17 cellular contexts compared by ENCODE assay signal in the genomic region with DNA sequence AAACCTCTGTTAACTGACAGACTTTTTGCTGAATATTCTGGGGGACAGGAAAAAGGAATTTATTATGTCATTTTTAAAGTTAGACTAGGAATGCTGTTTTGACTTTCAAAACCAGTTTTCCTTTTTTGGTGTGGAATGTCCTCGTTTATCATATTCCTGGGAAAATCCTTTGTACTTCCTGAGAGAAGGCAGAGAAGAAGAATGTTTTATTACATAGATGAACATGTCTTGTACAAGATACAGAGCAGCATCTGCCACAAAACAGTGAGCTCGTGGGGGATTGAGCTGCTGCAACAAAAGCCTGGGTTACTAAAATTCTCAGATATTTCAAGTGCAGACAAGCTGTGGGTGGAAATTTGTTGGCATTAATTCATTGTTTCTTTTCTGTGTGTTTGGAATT. TPM values are rescaled to one million over a fixed set of nuclear protein-coding genes. Genes with fewer than 3 reads are reported as not detected.
DNase-seq lines count a peak whose midpoint lies in the region; ATAC-seq and TF ChIP-seq lines count a peak whose summit lies in the region.
"Had no signal": no experiment of that assay in that cellular context is flagged by ENCODE, and none has a peak within 500 bp of the region (broad histone marks: within the 10 kb centered on the region; RNA-seq: fewer than 3 reads in every experiment).

No MANE protein-coding gene starts in this region.

- H3K36me3 Mint-ChIP-seq in endodermal cell (ENCODE audit: low read depth) = peaks cover 20% of the 10 kb centered on the region
- H3K36me3 Mint-ChIP-seq: natural killer cell treated with Interleukin-12 subunit alpha and Interleukin-12 subunit beta and Interleukin-15 and Interleukin-18, amount 100 ng/mL, for 72 hours had no signal

- no peak overlapping the region for H3K56ac ChIP-seq in mesendoderm (ENCODE audit: low read length)

- H3K9ac ChIP-seq in endodermal cell (ENCODE audit: extremely low read depth, low read length, poor library complexity, severe bottlenecking) = no peak overlapping the region
- H3K9ac ChIP-seq in mesendoderm (ENCODE audit: low read length) = no peak overlapping the region

- no peak overlapping the region for H4K5ac ChIP-seq in mesendoderm (ENCODE audit: low read length)

- H3K18ac ChIP-seq in mesendoderm (ENCODE audit: low read length) = no peak overlapping the region

- TF ChIP-seq CTCF in heart right ventricle (IDR thresholded peaks at IDR 0.05) (no peak), endodermal cell (conservative IDR thresholded peaks at IDR 0.05) (no peak), thyroid gland (IDR thresholded peaks at IDR 0.05) (no peak)

- H4K8ac ChIP-seq in mesendoderm (ENCODE audit: low read depth, low read length) = no peak overlapping the region

- intact Hi-C loops in heart right ventricle (cut with DNase I) (loop anchor here in 1 of 10 donors (5.0 kb wide), 1 partner anchor 120 kb away; no protein-coding TSS in a partner anchor), cardiac septum (cut with DNase I) (no loop called here), thyroid gland (cut with DNase I) (no loop called here)

- H3K4me2 ChIP-seq in mesendoderm (ENCODE audit: low read length) = no peak overlapping the region

- no peak overlapping the region for H2BK15ac ChIP-seq in mesendoderm (replicated peaks; ENCODE audit: low read depth)

- 50 to 51% methylated on average over 2 of the region's 2 CpGs for WGBS in heart right ventricle, 2 donors
- WGBS in endodermal cell (ENCODE audit: insufficient coverage in 1 of 2, insufficient read length in 1 of 2), 2 experiments = 72 to 86% methylated on average over 2 of the region's 2 CpGs
- WGBS in mesendoderm (ENCODE audit: extremely low coverage, insufficient coverage, low lambda C conversion rate) = no CpG with 5 or more reads among the region's 2 CpGs
- 48 to 63% methylated on average over 2 of the region's 2 CpGs for WGBS in thyroid gland, 2 donors

- H3K4me1 ChIP-seq in heart right ventricle (peaks cover 0 to 53% (median 32%) of the 10 kb centered on the region in 9 donors), endodermal cell (ENCODE audit: control insufficient read depth, insufficient read depth, low read length) (no peaks in the 10 kb centered on the region), mesendoderm (ENCODE audit: control insufficient read depth, low read depth, low read length) (no peaks in the 10 kb centered on the region), thyroid gland (peaks cover 8 to 25% of the 10 kb centered on the region in 2 donors)

- no peak overlapping the region for H2BK5ac ChIP-seq in mesendoderm (ENCODE audit: low read length)

- no peak overlapping the region for H2BK120ac ChIP-seq in mesendoderm (ENCODE audit: low read depth, low read length)

- H3K4me1 Mint-ChIP-seq in endodermal cell = peaks cover 13% of the 10 kb centered on the region
- H3K4me1 Mint-ChIP-seq: central memory CD8-positive, alpha-beta T cell had no signal

- peak in 3 of 8 donors; percentile 32 to 54 (median 38) for ATAC-seq in heart right ventricle
- ATAC-seq: A549; activated CD8-positive, alpha-beta T cell treated with anti-CD3 and anti-CD28 coated beads, Interleukin-2, amount 10 ng/mL, durations not matched to agents 7 days and 5 days; K562; natural killer cell treated with Interleukin-12 subunit alpha and Interleukin-12 subunit beta and Interleukin-15 and Interleukin-18, amount 100 ng/mL, for 72 hours had no signal

- peak overlapping the region; percentile 62 for H3K27ac Mint-ChIP-seq in endodermal cell
- H3K27ac Mint-ChIP-seq: activated CD8-positive, alpha-beta T cell treated with anti-CD3 and anti-CD28 coated beads, Interleukin-2, amount 10 ng/mL, durations not matched to agents 7 days and 5 days; natural killer cell treated with Interleukin-12 subunit alpha and Interleukin-12 subunit beta and Interleukin-15 and Interleukin-18, amount 100 ng/mL, for 72 hours had no signal

- H2AK5ac ChIP-seq in mesendoderm (ENCODE audit: low read length) = no peak overlapping the region

- peak overlapping the region in 8 of 10 donors; percentile 15 to 73 (median 52) for H3K27ac ChIP-seq in heart right ventricle
- H3K27ac ChIP-seq in endodermal cell (ENCODE audit: low read depth, low read length) = no peak overlapping the region
- no peak overlapping the region for H3K27ac ChIP-seq in mesendoderm (ENCODE audit: low read depth, low read length)
- H3K27ac ChIP-seq in thyroid gland = peak overlapping the region; percentile 30 to 45 (median 36)
- H3K27ac ChIP-seq: RWPE1 had no signal

- no peak overlapping the region for H3K4me3 Mint-ChIP-seq in endodermal cell
- H3K4me3 Mint-ChIP-seq: activated CD8-positive, alpha-beta T cell treated with anti-CD3 and anti-CD28 coated beads, Interleukin-2, amount 10 ng/mL, durations not matched to agents 7 days and 5 days; central memory CD8-positive, alpha-beta T cell; natural killer cell treated with Interleukin-12 subunit alpha and Interleukin-12 subunit beta and Interleukin-15 and Interleukin-18, amount 100 ng/mL, for 72 hours had no signal

- peaks cover 8% of the 10 kb centered on the region for H3K79me2 ChIP-seq in mesendoderm (ENCODE audit: control insufficient read depth, insufficient read depth, low read length)

- no peak overlapping the region for H3K4ac ChIP-seq in mesendoderm (ENCODE audit: low read depth, low read length)

- no peaks in the 10 kb centered on the region for H3K27me3 ChIP-seq in heart right ventricle
- no peaks in the 10 kb centered on the region for H3K27me3 ChIP-seq in endodermal cell (ENCODE audit: control insufficient read depth, insufficient read depth, low read length, poor library complexity, severe bottlenecking)
- H3K27me3 ChIP-seq in mesendoderm (ENCODE audit: insufficient read depth, low read length, poor library complexity) = no peaks in the 10 kb centered on the region
- H3K27me3 ChIP-seq in thyroid gland = no peaks in the 10 kb centered on the region

- H3K36me3 ChIP-seq in heart right ventricle = peaks cover 0 to 26% (median 0%) of the 10 kb centered on the region in 9 donors
- peaks cover 5% of the 10 kb centered on the region for H3K36me3 ChIP-seq in endodermal cell (ENCODE audit: control insufficient read depth, insufficient read depth, low read length)
- no peaks in the 10 kb centered on the region for H3K36me3 ChIP-seq in mesendoderm (ENCODE audit: control insufficient read depth, insufficient read depth, low read length)
- no peaks in the 10 kb centered on the region for H3K36me3 ChIP-seq in thyroid gland

- H3K79me1 ChIP-seq in mesendoderm (ENCODE audit: low read length) = peaks cover 4% of the 10 kb centered on the region

- TF ChIP-seq POLR2A in thyroid gland (IDR thresholded peaks at IDR 0.05) = no peak
- no peak for TF ChIP-seq POLR2A in erythroblast (IDR thresholded peaks at IDR 0.05; ENCODE audit: low read length)

- H3K4me3 ChIP-seq in heart right ventricle (peak overlapping the region in 2 of 10 donors; percentile 16 to 19), endodermal cell (ENCODE audit: low read length) (no peak overlapping the region), mesendoderm (ENCODE audit: low read length) (no peak overlapping the region), thyroid gland (replicated peaks in 1 of 3) (no peak overlapping the region)
- H3K4me3 ChIP-seq: A549, K562 had no signal

- H3K23ac ChIP-seq in mesendoderm (ENCODE audit: low read length) = no peak overlapping the region

- DNase-seq in heart right ventricle (no peak), cardiac septum (ENCODE audit: low spot score) (no peak), endodermal cell (no peak), mesendoderm (peak; percentile 33), thyroid gland (no peak), NCI-H1694 (lab: John Stamatoyannopoulos, UW) (no peak), erythroblast (lab: John Stamatoyannopoulos, UW) (no peak), GM19238 (ENCODE audit: insufficient read length, low spot score) (no peak)
- DNase-seq: activated CD8-positive, alpha-beta T cell treated with anti-CD3 and anti-CD28 coated beads, Interleukin-2, amount 10 ng/mL, durations not matched to agents 7 days and 5 days; activated gamma-delta T cell treated with Interleukin-2 at 50 U/mL for 16 hours; NCI-H146; stimulated activated CD4-positive, alpha-beta T cell treated with anti-CD3 and anti-CD28 coated beads, Interleukin-15, amount 100 ng/mL, for 24 hours had no signal

- no peaks in the 10 kb centered on the region for H3K27me3 Mint-ChIP-seq in endodermal cell (ENCODE audit: insufficient read depth)
- H3K27me3 Mint-ChIP-seq: central memory CD8-positive, alpha-beta T cell; natural killer cell treated with Interleukin-12 subunit alpha and Interleukin-12 subunit beta and Interleukin-15 and Interleukin-18, amount 100 ng/mL, for 72 hours had no signal

- H3K9me3 Mint-ChIP-seq in endodermal cell = no peaks in the 10 kb centered on the region
- H3K9me3 Mint-ChIP-seq: central memory CD8-positive, alpha-beta T cell; natural killer cell treated with Interleukin-12 subunit alpha and Interleukin-12 subunit beta and Interleukin-15 and Interleukin-18, amount 100 ng/mL, for 72 hours had no signal

- H3K9me3 ChIP-seq in heart right ventricle (no peaks in the 10 kb centered on the region), endodermal cell (ENCODE audit: control insufficient read depth, low read length) (no peaks in the 10 kb centered on the region), thyroid gland (no peaks in the 10 kb centered on the region)
- H3K9me3 ChIP-seq: A549 had no signal

RNA-seq across cellular contexts. Expression of a gene that starts 20.2 kb away (rescaled TPM):
- 10 to 100 TPM; 12.0 to 19.0 (median 15.2) TPM for total RNA-seq in heart right ventricle
- 10 to 100 TPM in 1 of 2 donors, 1 to 10 TPM in 1; 9.0 to 15.2 TPM for polyA plus RNA-seq in heart right ventricle
- total RNA-seq in cardiac septum = 14.6 TPM
- 10 to 100 TPM; 46.1 to 48.5 TPM for total RNA-seq in endodermal cell
- 28.8 TPM for polyA plus RNA-seq in endodermal cell (2013, experiment 1 of 2)
- 26.0 TPM for polyA plus RNA-seq in endodermal cell (2013, experiment 2 of 2)
- 30.9 TPM for polyA plus RNA-seq in mesendoderm (2013, experiment 1 of 2)
- polyA plus RNA-seq in mesendoderm (2013, experiment 2 of 2) = 32.3 TPM
- 10 to 100 TPM; 11.4 to 33.3 (median 24.9) TPM for total RNA-seq in thyroid gland

Comparison
In these comparisons a context has a peak if more than half of its experiments do, and no peak if none do; other contexts are left out.
1. H3K27ac ChIP-seq: peak in heart right ventricle (8 of 10) and thyroid gland (3 of 3); none in endodermal cell (single experiment) and mesendoderm (single experiment).